33 cellular contexts compared by ENCODE assay signal in genomic region chr11:122413677-122414076, GRCh38.
"Had no signal": no experiment of that assay in that cellular context is flagged by ENCODE, and none has a peak within 500 bp of the region (broad histone marks: within the 10 kb centered on the region; RNA-seq: fewer than 3 reads in every experiment).

No MANE protein-coding gene starts in this region.

- ATAC-seq: activated CD4-positive, alpha-beta T cell treated with anti-CD3 and anti-CD28 coated beads for 36 hours; activated CD4-positive, CD25-positive, alpha-beta regulatory T cell treated with anti-CD3 and anti-CD28 coated beads, Interleukin-2, amount 50 U/mL, for 24 hours; activated CD8-positive, alpha-beta memory T cell treated with anti-CD3 and anti-CD28 coated beads, Interleukin-2, amount 10 ng/mL, durations not matched to agents 7 days and 5 days; activated CD8-positive, alpha-beta T cell treated with anti-CD3 and anti-CD28 coated beads for 36 hours; activated CD8-positive, alpha-beta T cell treated with anti-CD3 and anti-CD28 coated beads, Interleukin-2, amount 10 ng/mL, durations not matched to agents 7 days and 5 days; T-cell; WTC11 had no signal

- H3K27me3 Mint-ChIP-seq: activated B cell treated with CpG ODN at 0.5 μM for 24 hours; activated CD4-positive, alpha-beta memory T cell treated with anti-CD3 and anti-CD28 coated beads for 36 hours; activated CD4-positive, alpha-beta T cell treated with anti-CD3 and anti-CD28 coated beads, Interleukin-2, amount 10 ng/mL, durations not matched to agents 24 days and 14 days; activated CD4-positive, alpha-beta T cell treated with anti-CD3 and anti-CD28 coated beads, Interleukin-2, amount 10 ng/mL, durations not matched to agents 7 days and 5 days; activated CD8-positive, alpha-beta memory T cell treated with anti-CD3 and anti-CD28 coated beads, Interleukin-2, amount 10 ng/mL, durations not matched to agents 7 days and 5 days had no signal

- FAIRE-seq: TTC549 had no signal

- H3K36me3 Mint-ChIP-seq: activated CD4-positive, alpha-beta memory T cell treated with anti-CD3 and anti-CD28 coated beads for 36 hours; activated CD8-positive, alpha-beta memory T cell treated with anti-CD3 and anti-CD28 coated beads, Interleukin-2, amount 10 ng/mL, durations not matched to agents 7 days and 5 days; T-cell had no signal

- H3K36me3 ChIP-seq: WERI-Rb-1 had no signal

- H3K27ac Mint-ChIP-seq: activated B cell treated with CpG ODN at 0.5 μM for 24 hours; activated CD4-positive, alpha-beta memory T cell treated with anti-CD3 and anti-CD28 coated beads for 36 hours; activated CD4-positive, alpha-beta memory T cell treated with anti-CD3 and anti-CD28 coated beads, Interleukin-2, amount 10 ng/mL, durations not matched to agents 7 days and 5 days; activated CD4-positive, alpha-beta T cell treated with anti-CD3 and anti-CD28 coated beads for 36 hours; activated CD4-positive, alpha-beta T cell treated with anti-CD3 and anti-CD28 coated beads, Interleukin-2, amount 10 ng/mL, durations not matched to agents 24 days and 14 days; activated CD4-positive, alpha-beta T cell treated with anti-CD3 and anti-CD28 coated beads, Interleukin-2, amount 10 ng/mL, durations not matched to agents 7 days and 5 days; activated CD8-positive, alpha-beta memory T cell treated with anti-CD3 and anti-CD28 coated beads, Interleukin-2, amount 10 ng/mL, durations not matched to agents 7 days and 5 days; activated CD8-positive, alpha-beta T cell treated with anti-CD3 and anti-CD28 coated beads for 36 hours; activated CD8-positive, alpha-beta T cell treated with anti-CD3 and anti-CD28 coated beads, Interleukin-2, amount 10 ng/mL, durations not matched to agents 7 days and 5 days; T-cell; T-helper 1 cell treated with Interleukin-12 subunit alpha and Interleukin-12 subunit beta and Interleukin-4 antibody, amounts not matched to agents 30 μg/mL and 1 μg/mL, for 36 hours; T-helper 2 cell treated with Interferon-gamma antibody and Interleukin-4, amounts not matched to agents 5 μg/mL and 100 μg/mL, for 36 hours; WTC11 had no signal

- DNase-seq: activated B cell treated with CpG ODN at 0.5 μM for 24 hours; activated CD4-positive, alpha-beta memory T cell treated with anti-CD3 and anti-CD28 coated beads for 36 hours; activated CD4-positive, alpha-beta memory T cell treated with anti-CD3 and anti-CD28 coated beads, Interleukin-2, amount 10 ng/mL, durations not matched to agents 7 days and 5 days; activated CD4-positive, alpha-beta T cell treated with anti-CD3 and anti-CD28 coated beads for 1 hour; activated CD4-positive, alpha-beta T cell treated with anti-CD3 and anti-CD28 coated beads for 36 hours; activated CD4-positive, alpha-beta T cell treated with anti-CD3 and anti-CD28 coated beads for 4 hours; activated CD4-positive, alpha-beta T cell treated with anti-CD3 and anti-CD28 coated beads for 48 hours; activated CD4-positive, alpha-beta T cell treated with anti-CD3 and anti-CD28 coated beads, Interleukin-2, amount 10 ng/mL, durations not matched to agents 24 days and 14 days; activated CD4-positive, alpha-beta T cell treated with anti-CD3 and anti-CD28 coated beads, Interleukin-2, amount 10 ng/mL, durations not matched to agents 7 days and 5 days; activated CD4-positive, alpha-beta T cell treated with anti-CD3 and anti-CD28 coated beads, Interleukin-2, amount 50 U/mL, for 1 hour; activated CD4-positive, alpha-beta T cell treated with anti-CD3 and anti-CD28 coated beads, Interleukin-2, amount 50 U/mL, for 4 hours; activated CD4-positive, alpha-beta T cell treated with anti-CD3 and anti-CD28 coated beads, Interleukin-2, amount 50 U/mL, for 48 hours; activated CD4-positive, CD25-positive, alpha-beta regulatory T cell; activated CD4-positive, CD25-positive, alpha-beta regulatory T cell treated with anti-CD3 and anti-CD28 coated beads, Interleukin-2, amount 50 U/mL, for 72 hours; activated CD8-positive, alpha-beta memory T cell treated with anti-CD3 and anti-CD28 coated beads for 24 hours; activated CD8-positive, alpha-beta memory T cell treated with anti-CD3 and anti-CD28 coated beads, Interleukin-2, amount 10 ng/mL, durations not matched to agents 7 days and 5 days; activated CD8-positive, alpha-beta memory T cell treated with anti-CD3 and anti-CD28 coated beads, Interleukin-2, amount 50 U/mL, for 4 hours; activated CD8-positive, alpha-beta memory T cell treated with anti-CD3 and anti-CD28 coated beads, Interleukin-2, amount 50 U/mL, for 48 hours; activated CD8-positive, alpha-beta T cell treated with anti-CD3 and anti-CD28 coated beads for 36 hours; activated CD8-positive, alpha-beta T cell treated with anti-CD3 and anti-CD28 coated beads, Interleukin-2, amount 10 ng/mL, durations not matched to agents 7 days and 5 days; activated T-cell treated with anti-CD3 and anti-CD28 coated beads for 4 hours; T-cell; T-helper 1 cell; T-helper 2 cell; T-helper 9 cell; T1000; WERI-Rb-1 had no signal

- H3K27ac ChIP-seq: VCaP, WERI-Rb-1 had no signal

- H3K4me1 Mint-ChIP-seq: activated B cell treated with CpG ODN at 0.5 μM for 24 hours; activated CD4-positive, alpha-beta memory T cell treated with anti-CD3 and anti-CD28 coated beads, Interleukin-2, amount 10 ng/mL, durations not matched to agents 7 days and 5 days; activated CD4-positive, alpha-beta T cell treated with anti-CD3 and anti-CD28 coated beads for 36 hours; activated CD4-positive, alpha-beta T cell treated with anti-CD3 and anti-CD28 coated beads, Interleukin-2, amount 10 ng/mL, durations not matched to agents 24 days and 14 days; activated CD4-positive, alpha-beta T cell treated with anti-CD3 and anti-CD28 coated beads, Interleukin-2, amount 10 ng/mL, durations not matched to agents 7 days and 5 days; activated CD8-positive, alpha-beta memory T cell treated with anti-CD3 and anti-CD28 coated beads, Interleukin-2, amount 10 ng/mL, durations not matched to agents 7 days and 5 days; T-cell had no signal

- H3K4me3 Mint-ChIP-seq: activated B cell treated with CpG ODN at 0.5 μM for 24 hours; activated CD4-positive, alpha-beta memory T cell treated with anti-CD3 and anti-CD28 coated beads for 36 hours; activated CD4-positive, alpha-beta memory T cell treated with anti-CD3 and anti-CD28 coated beads, Interleukin-2, amount 10 ng/mL, durations not matched to agents 7 days and 5 days; activated CD4-positive, alpha-beta T cell treated with anti-CD3 and anti-CD28 coated beads for 36 hours; activated CD4-positive, alpha-beta T cell treated with anti-CD3 and anti-CD28 coated beads, Interleukin-2, amount 10 ng/mL, durations not matched to agents 24 days and 14 days; activated CD4-positive, alpha-beta T cell treated with anti-CD3 and anti-CD28 coated beads, Interleukin-2, amount 10 ng/mL, durations not matched to agents 7 days and 5 days; activated CD8-positive, alpha-beta memory T cell treated with anti-CD3 and anti-CD28 coated beads, Interleukin-2, amount 10 ng/mL, durations not matched to agents 7 days and 5 days; activated CD8-positive, alpha-beta T cell treated with anti-CD3 and anti-CD28 coated beads for 36 hours; activated CD8-positive, alpha-beta T cell treated with anti-CD3 and anti-CD28 coated beads, Interleukin-2, amount 10 ng/mL, durations not matched to agents 7 days and 5 days; T-cell; T-helper 1 cell treated with Interleukin-12 subunit alpha and Interleukin-12 subunit beta and Interleukin-4 antibody, amounts not matched to agents 30 μg/mL and 1 μg/mL, for 36 hours; T-helper 2 cell treated with Interferon-gamma antibody and Interleukin-4, amounts not matched to agents 5 μg/mL and 100 μg/mL, for 36 hours; WTC11 had no signal
